10 cellular contexts compared by ENCODE assay signal in the genomic region with DNA sequence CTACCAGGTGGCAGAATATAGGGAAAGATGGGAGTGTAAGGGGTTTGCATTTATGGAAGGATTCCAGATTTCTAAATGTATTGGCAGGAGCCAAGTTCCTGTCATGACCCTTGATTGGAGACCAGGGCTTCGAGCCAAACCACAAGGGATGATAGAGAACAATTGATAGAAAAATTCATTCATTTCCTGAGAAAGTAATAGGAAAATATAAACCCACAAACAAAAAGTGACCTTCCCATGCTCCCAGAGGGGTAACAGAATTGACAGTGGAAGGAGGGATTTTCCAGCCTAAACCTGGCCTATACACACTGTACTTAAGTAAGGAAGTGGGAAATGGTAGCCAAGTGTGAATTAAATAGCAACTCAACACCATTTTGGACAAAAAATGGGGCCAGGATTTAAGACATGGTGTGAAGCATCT. TPM values are rescaled to one million over a fixed set of nuclear protein-coding genes. Genes with fewer than 3 reads are reported as not detected.
DNase-seq lines count a peak whose midpoint lies in the region; TF ChIP-seq lines count a peak whose summit lies in the region.
"Had no signal": no experiment of that assay in that cellular context is flagged by ENCODE, and none has a peak within 500 bp of the region (broad histone marks: within the 10 kb centered on the region; RNA-seq: fewer than 3 reads in every experiment).

No MANE protein-coding gene starts in this region.

- no peak for TF ChIP-seq POLR2A in thyroid gland (IDR thresholded peaks at IDR 0.05)
- TF ChIP-seq POLR2A in prostate gland (IDR thresholded peaks at IDR 0.05): no peak

- H3K27ac ChIP-seq in thyroid gland (peak overlapping the region in 2 of 3 donors; percentile 32 to 86), prostate gland (no peak overlapping the region)

- intact Hi-C loops in thyroid gland (cut with DNase I) (no loop called here), prostate gland (cut with DNase I) (no loop called here)

- WGBS in thyroid gland, 2 donors: 64 to 69% methylated on average over 1 of the region's 1 CpG
- 48% methylated on average over 1 of the region's 1 CpG for WGBS in prostate gland

- H3K4me1 ChIP-seq in thyroid gland (peaks cover 13 to 28% of the 10 kb centered on the region in 2 donors), prostate gland (replicated peaks) (peaks cover 7% of the 10 kb centered on the region)

- no peaks in the 10 kb centered on the region for H3K36me3 ChIP-seq in MG63
- H3K36me3 ChIP-seq in thyroid gland: no peaks in the 10 kb centered on the region
- H3K36me3 ChIP-seq in prostate gland: no peaks in the 10 kb centered on the region
- H3K36me3 ChIP-seq: HAP-1 had no signal

- H3K9me3 ChIP-seq in MG63: no peaks in the 10 kb centered on the region
- H3K9me3 ChIP-seq in thyroid gland: no peaks in the 10 kb centered on the region
- no peaks in the 10 kb centered on the region for H3K9me3 ChIP-seq in prostate gland
- H3K9me3 ChIP-seq: HAP-1 had no signal

- H3K27me3 ChIP-seq in MG63: no peaks in the 10 kb centered on the region
- no peaks in the 10 kb centered on the region for H3K27me3 ChIP-seq in thyroid gland
- H3K27me3 ChIP-seq in prostate gland (replicated peaks; ENCODE audit: insufficient read depth): no peaks in the 10 kb centered on the region

- no peak overlapping the region for H3K4me3 ChIP-seq in MG63
- H3K4me3 ChIP-seq in thyroid gland (replicated peaks in 1 of 3): no peak overlapping the region
- H3K4me3 ChIP-seq in prostate gland: no peak overlapping the region
- H3K4me3 ChIP-seq: HAP-1 had no signal

- TF ChIP-seq CTCF in thyroid gland (IDR thresholded peaks at IDR 0.05): no peak
- TF ChIP-seq CTCF in prostate gland (IDR thresholded peaks at IDR 0.05): no peak

- DNase-seq in MG63 (peak; percentile 50), astrocyte of the hippocampus (ENCODE audit: low read depth, low spot score) (peak; percentile 71), iris pigment epithelial cell (ENCODE audit: low read depth) (peak; percentile 77), thyroid gland (no peak), prostate gland (ENCODE audit: low spot score) (no peak), NCI-H2196 treated with DMSO at 0.1 percent for 48 hours (lab: John Stamatoyannopoulos, UW; ENCODE audit: unreplicated experiment) (no peak), middle frontal gyrus (ENCODE audit: extremely low spot score, low spot score) (no peak)
- DNase-seq: central memory CD4-positive, alpha-beta T cell; GF-D8 had no signal

RNA-seq across cellular contexts. Expression of a gene that starts 22.4 kb away (rescaled TPM):
- total RNA-seq in MG63 (2014; rRNA removed; shearing (Covaris generic); ENCODE audit: low replicate concordance): 14.3 and 18.7 TPM in 2 replicates
- total RNA-seq in thyroid gland (1 to 10 TPM; 3.4 to 5.4 (median 4.6) TPM), prostate gland (1 to 10 TPM; 4.1 TPM)

RNA-seq across cellular contexts. Expression of a gene that starts 27.9 kb away (rescaled TPM):
- 37.5 and 45.9 TPM in 2 replicates for total RNA-seq in MG63 (2014; rRNA removed; shearing (Covaris generic); ENCODE audit: low replicate concordance)
- total RNA-seq in thyroid gland: 10 to 100 TPM; 29.1 to 45.8 (median 33.9) TPM
- total RNA-seq in prostate gland: 10 to 100 TPM; 25.6 to 37.2 TPM

RNA-seq across cellular contexts. Expression of a gene that starts 48.3 kb away (rescaled TPM):
- total RNA-seq in MG63 (2014; rRNA removed; shearing (Covaris generic); ENCODE audit: low replicate concordance): 32.0 and 47.1 TPM in 2 replicates
- total RNA-seq in thyroid gland (10 to 100 TPM in 1 of 4 donors, 1 to 10 TPM in 3; 5.9 to 11.4 (median 8.8) TPM), prostate gland (1 to 10 TPM; 6.4 to 9.5 TPM)

Comparison
In these comparisons a context has a peak if more than half of its experiments do, and no peak if none do; other contexts are left out.
1. DNase-seq: peak in MG63 (single experiment), astrocyte of the hippocampus (single experiment) and iris pigment epithelial cell (single experiment); none in thyroid gland (0 of 2), prostate gland (single experiment), NCI-H2196 treated with DMSO at 0.1 percent for 48 hours (single experiment) and middle frontal gyrus (single experiment).
2. H3K27ac ChIP-seq: peak in thyroid gland (2 of 3); none in prostate gland (0 of 2).